Comparison of ENCODE assay signal across 27 cellular contexts in genomic region chr16:26772503-26772902, GRCh38.
DNase-seq lines count a peak whose midpoint lies in the region; ATAC-seq and TF ChIP-seq lines count a peak whose summit lies in the region.
"Had no signal": no experiment of that assay in that cellular context is flagged by ENCODE, and none has a peak within 500 bp of the region (broad histone marks: within the 10 kb centered on the region; RNA-seq: fewer than 3 reads in every experiment).

No MANE protein-coding gene starts in this region.

- H3K9me3 Mint-ChIP-seq in activated T-helper 17 cell treated with anti-CD3 and anti-CD28 coated beads, Interleukin-2, amount 50 U/mL, for 72 hours: peaks cover 4% of the 10 kb centered on the region
- H3K9me3 Mint-ChIP-seq: activated naive CD4-positive, alpha-beta T cell treated with anti-CD3 and anti-CD28 coated beads, Interleukin-2, amount 50 U/mL, for 24 hours; activated T-cell treated with anti-CD3 and anti-CD28 coated beads, Interleukin-2, amount 50 U/mL, for 24 hours; T-helper 2 cell treated with Interferon-gamma antibody and Interleukin-4, amounts not matched to agents 5 μg/mL and 100 μg/mL, for 36 hours had no signal

- H3K4me3 Mint-ChIP-seq in activated T-helper 17 cell treated with anti-CD3 and anti-CD28 coated beads, Interleukin-2, amount 50 U/mL, for 72 hours: no peak overlapping the region
- H3K4me3 Mint-ChIP-seq: activated naive CD4-positive, alpha-beta T cell treated with anti-CD3 and anti-CD28 coated beads, Interleukin-2, amount 50 U/mL, for 24 hours; activated T-cell treated with anti-CD3 and anti-CD28 coated beads, Interleukin-2, amount 50 U/mL, for 24 hours; CD4-positive, CD25-positive, alpha-beta regulatory T cell; naive thymus-derived CD8-positive, alpha-beta T cell; T-helper 2 cell treated with Interferon-gamma antibody and Interleukin-4, amounts not matched to agents 5 μg/mL and 100 μg/mL, for 36 hours had no signal

- TF ChIP-seq CTCF in heart left ventricle (IDR thresholded peaks at IDR 0.05): no peak

- H3K27ac ChIP-seq in heart left ventricle: no peak overlapping the region
- H3K27ac ChIP-seq: heart right ventricle, WERI-Rb-1 had no signal

- no peaks in the 10 kb centered on the region for H3K4me1 ChIP-seq in heart left ventricle
- H3K4me1 ChIP-seq: heart right ventricle had no signal

- no peak for DNase-seq in GDM1 (lab: John Stamatoyannopoulos, UW)
- no peak for DNase-seq in ureter (ENCODE audit: low spot score)
- DNase-seq in heart left ventricle: no peak
- DNase-seq: activated CD4-positive, alpha-beta T cell treated with anti-CD3 and anti-CD28 coated beads, Interleukin-2, amount 50 U/mL, for 4 hours; activated T-cell treated with anti-CD3 and anti-CD28 coated beads, Interleukin-2, amount 50 U/mL, for 24 hours; aorta; caudate nucleus; CD4-positive, CD25-positive, alpha-beta regulatory T cell; dermis blood vessel endothelial cell; GOT3; heart right ventricle; KBM-7; left colon; naive thymus-derived CD8-positive, alpha-beta T cell; NCI-H1092; NCI-H2029; stimulated activated CD4-positive, alpha-beta T cell treated with anti-CD3 and anti-CD28 coated beads, Interleukin-2, amount 100 ng/mL, for 48 hours; stimulated activated naive CD4-positive, alpha-beta T cell; WERI-Rb-1 had no signal

- peaks cover 0 to 11% (median 0%) of the 10 kb centered on the region in 9 donors for H3K27me3 ChIP-seq in heart left ventricle

- H3K36me3 ChIP-seq in heart left ventricle: no peaks in the 10 kb centered on the region
- H3K36me3 ChIP-seq: heart right ventricle, WERI-Rb-1 had no signal

- no peak overlapping the region for H3K4me3 ChIP-seq in heart left ventricle
- H3K4me3 ChIP-seq: heart right ventricle, smooth muscle cell had no signal

- H3K36me3 Mint-ChIP-seq in activated T-helper 17 cell treated with anti-CD3 and anti-CD28 coated beads, Interleukin-2, amount 50 U/mL, for 72 hours (ENCODE audit: low read depth): no peaks in the 10 kb centered on the region
- H3K36me3 Mint-ChIP-seq: activated naive CD4-positive, alpha-beta T cell treated with anti-CD3 and anti-CD28 coated beads, Interleukin-2, amount 50 U/mL, for 24 hours; CD4-positive, CD25-positive, alpha-beta regulatory T cell; naive thymus-derived CD8-positive, alpha-beta T cell had no signal

- peaks cover 30% of the 10 kb centered on the region for H3K27me3 Mint-ChIP-seq in activated T-helper 17 cell treated with anti-CD3 and anti-CD28 coated beads, Interleukin-2, amount 50 U/mL, for 72 hours

- H3K27ac Mint-ChIP-seq in activated T-helper 17 cell treated with anti-CD3 and anti-CD28 coated beads, Interleukin-2, amount 50 U/mL, for 72 hours: no peak overlapping the region
- H3K27ac Mint-ChIP-seq: activated naive CD4-positive, alpha-beta T cell treated with anti-CD3 and anti-CD28 coated beads, Interleukin-2, amount 50 U/mL, for 24 hours; activated T-cell treated with anti-CD3 and anti-CD28 coated beads, Interleukin-2, amount 50 U/mL, for 24 hours; CD4-positive, CD25-positive, alpha-beta regulatory T cell; naive thymus-derived CD8-positive, alpha-beta T cell; T-helper 2 cell treated with Interferon-gamma antibody and Interleukin-4, amounts not matched to agents 5 μg/mL and 100 μg/mL, for 36 hours had no signal

- ATAC-seq in GM18519 (IDR thresholded peaks at IDR 0.05; ENCODE audit: low FRiP score, unreplicated experiment): peak; percentile 76
- peak; percentile 56 for ATAC-seq in GM19463 (IDR thresholded peaks at IDR 0.05; ENCODE audit: unreplicated experiment)
- peak; percentile 53 for ATAC-seq in HG03432 (IDR thresholded peaks at IDR 0.05; ENCODE audit: unreplicated experiment)
- peak; percentile 83 for ATAC-seq in activated T-helper 17 cell treated with anti-CD3 and anti-CD28 coated beads, Interleukin-2, amount 50 U/mL, for 72 hours (replicated peaks)
- ATAC-seq in heart left ventricle: no peak
- ATAC-seq: heart right ventricle; left colon; naive thymus-derived CD8-positive, alpha-beta T cell; SK-N-SH treated with all-trans-retinoic acid at 6 μM for 48 hours had no signal

- intact Hi-C loops in heart left ventricle (cut with DNase I): no loop called here

- no peak for TF ChIP-seq POLR2A in heart left ventricle (IDR thresholded peaks at IDR 0.05)

- H3K4me1 Mint-ChIP-seq in activated T-helper 17 cell treated with anti-CD3 and anti-CD28 coated beads, Interleukin-2, amount 50 U/mL, for 72 hours: peaks cover 4% of the 10 kb centered on the region
- H3K4me1 Mint-ChIP-seq: activated naive CD4-positive, alpha-beta T cell treated with anti-CD3 and anti-CD28 coated beads, Interleukin-2, amount 50 U/mL, for 24 hours; CD4-positive, CD25-positive, alpha-beta regulatory T cell had no signal

- 31 to 35% (median 32%) methylated on average over 2 of the region's 2 CpGs for WGBS in heart left ventricle, 4 donors

- no peaks in the 10 kb centered on the region for H3K9me3 ChIP-seq in heart left ventricle

Comparison
In these comparisons a context has a peak if more than half of its experiments do, and no peak if none do; other contexts are left out.
1. ATAC-seq: peak in GM18519 (single experiment), GM19463 (single experiment), HG03432 (single experiment) and activated T-helper 17 cell treated with anti-CD3 and anti-CD28 coated beads, Interleukin-2, amount 50 U/mL, for 72 hours (single experiment); none in heart left ventricle (0 of 4).